26 cellular contexts compared by ENCODE assay signal in genomic region chr12:55877824-55878223, GRCh38. TPM values are rescaled to one million over a fixed set of nuclear protein-coding genes. Genes with fewer than 3 reads are reported as not detected.
"Had no signal": no experiment of that assay in that cellular context is flagged by ENCODE, and none has a peak within 500 bp of the region (broad histone marks: within the 10 kb centered on the region; RNA-seq: fewer than 3 reads in every experiment).

No MANE protein-coding gene starts in this region.

- FAIRE-seq: small intestine had no signal

- H2AFZ ChIP-seq: neural progenitor cell, parathyroid adenoma had no signal

- H3K9me3 ChIP-seq: ovary, right lobe of liver, suprapubic skin, testis, upper lobe of right lung, uterus had no signal

- H3K4me2 ChIP-seq: neural progenitor cell had no signal

- H3K36me3 ChIP-seq: neural progenitor cell, ovary, right lobe of liver, sigmoid colon, stomach, suprapubic skin, tibial artery, transverse colon, upper lobe of right lung, uterus had no signal

- H3K4me1 ChIP-seq: parathyroid adenoma, psoas muscle, right lobe of liver, sigmoid colon, stomach, tibial artery, transverse colon, upper lobe of right lung, uterus had no signal

- H3K9ac ChIP-seq: neural progenitor cell, parathyroid adenoma had no signal

- H3K27ac ChIP-seq: neural progenitor cell, ovary, parathyroid adenoma, psoas muscle, right lobe of liver, sigmoid colon, stomach, suprapubic skin, tibial artery, transverse colon, upper lobe of right lung, uterus had no signal

- DNase-seq: natural killer cell; occipital lobe; ovary; posterior cingulate gyrus; psoas muscle; right cardiac atrium; right lobe of liver; sigmoid colon; small intestine; stimulated activated CD4-positive, alpha-beta T cell treated with anti-CD3 and anti-CD28 coated beads, Interleukin-15, amount 100 ng/mL, for 24 hours; stimulated activated CD4-positive, alpha-beta T cell treated with anti-CD3 and anti-CD28 coated beads, Interleukin-2, amount 100 ng/mL, for 24 hours; stimulated activated CD4-positive, alpha-beta T cell treated with anti-CD3 and anti-CD28 coated beads, Interleukin-2, amount 100 ng/mL, for 48 hours; stimulated activated CD4-positive, alpha-beta T cell treated with anti-CD3 and anti-CD28 coated beads, Interleukin-4, amount 100 ng/mL, for 24 hours; stimulated activated naive B cell treated with anti-CD40 and anti-IgM and Interleukin-4, amounts not matched to agents 10 μg/mL and 1 μg/mL and 100 μg/mL, for 72 hours; stimulated activated naive CD4-positive, alpha-beta T cell treated with Interleukin-2 at 50 U/mL for 16 hours; stomach; testis; tibial artery; transverse colon; upper lobe of right lung; uterus had no signal

- ATAC-seq: natural killer cell; psoas muscle; right cardiac atrium; right lobe of liver; stimulated activated effector memory CD8-positive, alpha-beta T cell treated with anti-CD3 and anti-CD28 coated beads, Interleukin-12 subunit alpha, Interleukin-12 subunit beta, amount 100 ng/mL, for 72 hours; stimulated activated naive B cell treated with anti-CD40 and anti-IgM and Interleukin-4, amounts not matched to agents 10 μg/mL and 1 μg/mL and 100 μg/mL, for 72 hours; upper lobe of right lung had no signal

- H3K4me3 ChIP-seq: neural progenitor cell, ovary, psoas muscle, right lobe of liver, sigmoid colon, stomach, suprapubic skin, testis, tibial artery, transverse colon, upper lobe of right lung, uterus had no signal

- H3K27me3 ChIP-seq: neural progenitor cell, ovary, right lobe of liver, sigmoid colon, stomach, suprapubic skin, testis, tibial artery, transverse colon, upper lobe of right lung, uterus had no signal

- H3K79me2 ChIP-seq: parathyroid adenoma had no signal

RNA-seq across cellular contexts. Expression of gene MMP19, which starts 35.1 kb away (rescaled TPM):
- total RNA-seq: occipital lobe had no signal
- polyA plus RNA-seq: neural cell had no signal
